Comparison of ENCODE assay signal across 21 cellular contexts in genomic region chr18:27996792-27997191, GRCh38.
DNase-seq lines count a peak whose midpoint lies in the region; ATAC-seq, FAIRE-seq and TF ChIP-seq lines count a peak whose summit lies in the region.
"Had no signal": no experiment of that assay in that cellular context is flagged by ENCODE, and none has a peak within 500 bp of the region (broad histone marks: within the 10 kb centered on the region; RNA-seq: fewer than 3 reads in every experiment).

No MANE protein-coding gene starts in this region.

- no peak overlapping the region for H3K4me3 ChIP-seq in fibroblast of pulmonary artery (replicated peaks; ENCODE audit: low read depth, low read length)
- H3K4me3 ChIP-seq: colonic mucosa, gastroesophageal sphincter, pancreas, upper lobe of right lung had no signal

- DNase-seq in A172 (ENCODE audit: low spot score) (peak; percentile 74), HCEC 1CT (peak; percentile 59), amniotic epithelial cell (ENCODE audit: low read depth) (peak; percentile 35), fibroblast of pulmonary artery (ENCODE audit: low read depth) (peak; percentile 60), HTR-8/SVneo (ENCODE audit: insufficient read length, low spot score) (no peak), nucleus accumbens (lab: John Stamatoyannopoulos, UW) (no peak)
- DNase-seq in stimulated activated CD4-positive, alpha-beta T cell treated with anti-CD3 and anti-CD28 coated beads, Interleukin-2, amount 100 ng/mL, for 24 hours = no peak
- DNase-seq: activated CD4-positive, alpha-beta T cell treated with anti-CD3 and anti-CD28 coated beads, Interleukin-2, amount 50 U/mL, for 4 hours; activated T-cell treated with anti-CD3 and anti-CD28 coated beads for 4 hours; colonic mucosa; H9; kidney glomerular epithelial cell; naive thymus-derived CD8-positive, alpha-beta T cell; NCI-H1105; NCI-H526 treated with DMSO at 0.1 percent for 48 hours; pancreas; SHP77 treated with DMSO at 0.1 percent for 48 hours; stimulated activated naive CD8-positive, alpha-beta T cell treated with anti-CD3 and anti-CD28 coated beads, Interleukin-15, amount 100 ng/mL, for 72 hours; upper lobe of right lung had no signal

- ATAC-seq in HG03571 (IDR thresholded peaks at IDR 0.05; ENCODE audit: unreplicated experiment) = no peak
- ATAC-seq: gastroesophageal sphincter; naive thymus-derived CD8-positive, alpha-beta T cell; pancreas; stimulated activated naive CD8-positive, alpha-beta T cell treated with anti-CD3 and anti-CD28 coated beads, Interleukin-15, amount 100 ng/mL, for 72 hours; upper lobe of right lung had no signal

- no peak for TF ChIP-seq CTCF in fibroblast of pulmonary artery (IDR thresholded peaks at IDR 0.05; ENCODE audit: low read length, missing control alignments)

- no peak for FAIRE-seq in HTR-8/SVneo (lab: Jason Lieb, UNC)
- FAIRE-seq: pancreas had no signal

Comparison
In these comparisons a context has a peak if more than half of its experiments do, and no peak if none do; other contexts are left out.
1. DNase-seq: peak in A172 (single experiment), HCEC 1CT (single experiment), amniotic epithelial cell (single experiment) and fibroblast of pulmonary artery (single experiment); none in HTR-8/SVneo (single experiment), nucleus accumbens (0 of 56) and stimulated activated CD4-positive, alpha-beta T cell treated with anti-CD3 and anti-CD28 coated beads, Interleukin-2, amount 100 ng/mL, for 24 hours (0 of 2).